In the genomic region with DNA sequence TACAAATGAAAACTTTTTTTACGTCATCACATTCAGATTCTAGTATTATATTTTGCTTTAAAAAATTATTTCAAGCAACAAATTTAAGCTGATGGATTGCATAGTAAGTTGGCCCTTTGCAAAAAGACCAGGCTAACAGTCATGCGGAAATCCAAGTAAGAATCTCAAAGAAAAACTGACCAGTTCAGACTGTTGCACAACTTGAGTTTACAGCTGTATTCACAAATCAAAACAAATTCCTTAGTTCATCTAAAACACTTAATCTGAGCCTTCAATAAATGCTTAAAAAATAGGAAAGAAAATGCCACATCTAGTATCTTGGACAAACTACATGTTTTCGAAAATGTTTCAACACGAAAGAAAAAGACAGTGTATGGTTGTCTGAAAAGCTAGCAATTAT, we compare ENCODE assay signal across 8 cellular contexts. TPM values are rescaled to one million over a fixed set of nuclear protein-coding genes. Genes with fewer than 3 reads are reported as not detected.
DNase-seq lines count a peak whose midpoint lies in the region; ATAC-seq and TF ChIP-seq lines count a peak whose summit lies in the region.

No MANE protein-coding gene starts in this region.

- peak overlapping the region; percentile 93; the same call in 1 of the 2 replicates for H2AFZ ChIP-seq in PC-9

- no peak for TF ChIP-seq CTCF in CD8-positive, alpha-beta T cell (IDR thresholded peaks at IDR 0.05)
- no peak for TF ChIP-seq CTCF in PC-9 (conservative IDR thresholded peaks at IDR 0.05)
- TF ChIP-seq CTCF in epithelial cell of proximal tubule (conservative IDR thresholded peaks at IDR 0.05; ENCODE audit: low read depth, low read length), result no peak
- no peak for TF ChIP-seq CTCF in osteocyte (IDR thresholded peaks at IDR 0.05)

- H3K4me1 Mint-ChIP-seq in CD8-positive, alpha-beta T cell (ENCODE audit: low read depth), result peaks cover 53% of the 10 kb centered on the region
- peaks cover 30% of the 10 kb centered on the region for H3K4me1 Mint-ChIP-seq in osteocyte (ENCODE audit: unreplicated experiment)

- peaks cover 32% of the 10 kb centered on the region for H3K4me1 ChIP-seq in CD8-positive, alpha-beta T cell (ENCODE audit: insufficient read depth, low read length)
- H3K4me1 ChIP-seq in PC-9 (replicated peaks; ENCODE audit: insufficient read depth), result peaks cover 10% of the 10 kb centered on the region; the same call in 1 of the 2 replicates

- H3K27me3 ChIP-seq in CD8-positive, alpha-beta T cell (ENCODE audit: insufficient read depth, low read length), result no peaks in the 10 kb centered on the region
- no peaks in the 10 kb centered on the region for H3K27me3 ChIP-seq in PC-9 (ENCODE audit: insufficient read depth, low read depth)

- peak overlapping the region; percentile 93 for H3K4me3 Mint-ChIP-seq in CD8-positive, alpha-beta T cell
- peak overlapping the region; percentile 99 for H3K4me3 Mint-ChIP-seq in osteocyte (ENCODE audit: unreplicated experiment)

- no peaks in the 10 kb centered on the region for H3K9me3 Mint-ChIP-seq in CD8-positive, alpha-beta T cell
- no peaks in the 10 kb centered on the region for H3K9me3 Mint-ChIP-seq in osteocyte (ENCODE audit: unreplicated experiment)

- H3K27me3 Mint-ChIP-seq in CD8-positive, alpha-beta T cell (ENCODE audit: low read depth), result no peaks in the 10 kb centered on the region
- H3K27me3 Mint-ChIP-seq in osteocyte (ENCODE audit: unreplicated experiment), result no peaks in the 10 kb centered on the region

- H3K4me2 ChIP-seq in PC-9, result peak overlapping the region; percentile 81

- H3K27ac ChIP-seq in CD8-positive, alpha-beta T cell (ENCODE audit: low read depth, low read length), result peak overlapping the region; percentile 98
- H3K27ac ChIP-seq in PC-9, result peak overlapping the region; percentile 86

- no peaks in the 10 kb centered on the region for H3K9me3 ChIP-seq in CD8-positive, alpha-beta T cell (ENCODE audit: low read length)
- peaks cover 4% of the 10 kb centered on the region; the same call in 1 of the 2 replicates for H3K9me3 ChIP-seq in PC-9 (ENCODE audit: insufficient read depth, low read depth)

- DNase-seq in CD8-positive, alpha-beta T cell, result no peak
- no peak for DNase-seq in PC-9
- no peak for DNase-seq in epithelial cell of proximal tubule (ENCODE audit: low read depth)
- DNase-seq in osteocyte (ENCODE audit: extremely low spot score, unreplicated experiment), result no peak
- no peak for DNase-seq in UCSD-AML1 (lab: John Stamatoyannopoulos, UW; ENCODE audit: unreplicated experiment)
- DNase-seq in activated CD4-positive, CD25-positive, alpha-beta regulatory T cell treated with anti-CD3 and anti-CD28 coated beads, Interleukin-2, amount 50 U/mL, for 72 hours, result no peak
- DNase-seq in OCI-M1 (lab: John Stamatoyannopoulos, UW), result no peak
- DNase-seq in cortex of kidney (lab: John Stamatoyannopoulos, UW), result no peak

- no TSS peak for BruUV-seq in PC-9 (replicated peaks; lab: Mats Ljungman, UMichigan)

- POLR2A ChIA-PET in CD8-positive, alpha-beta T cell (lab: Charles Lee), result interaction anchor here (1.0 to 2.4 kb wide), 3 partner anchors 25 to 329 kb away, joined by 4 to 18 read pairs (median 4); a partner anchor contains a TSS
- POLR2A ChIA-PET in PC-9 (lab: Charles Lee; ENCODE audit: unreplicated experiment), result no interaction called here

- peaks cover 8% of the 10 kb centered on the region; the same call in 1 of the 2 replicates for H3F3A ChIP-seq in PC-9 (ENCODE audit: insufficient read depth, low read depth)

- CTCF ChIA-PET in CD8-positive, alpha-beta T cell (lab: Charles Lee), result interaction anchor here (1.1 to 1.6 kb wide), 3 partner anchors 29 to 713 kb away, joined by 3 to 7 read pairs (median 4); a partner anchor contains a TSS
- CTCF ChIA-PET in PC-9 (lab: Charles Lee), result no interaction called here

- no peaks in the 10 kb centered on the region for H3K9me2 ChIP-seq in PC-9 (ENCODE audit: insufficient read depth)

- H3K36me3 Mint-ChIP-seq in CD8-positive, alpha-beta T cell, result peaks cover 64% of the 10 kb centered on the region
- H3K36me3 Mint-ChIP-seq in osteocyte (ENCODE audit: unreplicated experiment), result peaks cover 17% of the 10 kb centered on the region

- intact Hi-C loops in CD8-positive, alpha-beta T cell (cut with DNase I, micrococcal nuclease), result loop anchor here in 1 of 2 experiments (10.0 kb wide), 1 partner anchor 327 kb away; a partner anchor contains a TSS
- intact Hi-C loops in PC-9 (cut with micrococcal nuclease; ENCODE audit: unreplicated experiment), result loop anchor here (10.0 kb wide), 1 partner anchor 713 kb away; no protein-coding TSS in a partner anchor

- peaks cover 26% of the 10 kb centered on the region for H3K79me2 ChIP-seq in PC-9 (ENCODE audit: low read depth)

- peak overlapping the region; percentile 97 for H3K4me3 ChIP-seq in CD8-positive, alpha-beta T cell (ENCODE audit: low read depth, low read length)
- H3K4me3 ChIP-seq in PC-9 (peak overlapping the region; percentile 89), epithelial cell of proximal tubule (ENCODE audit: low read depth, low read length) (peak overlapping the region; percentile 96)

- H4K20me1 ChIP-seq in PC-9 (ENCODE audit: insufficient read depth), result peaks cover 4% of the 10 kb centered on the region; the same call in 1 of the 2 replicates

- peak overlapping the region; percentile 99 for H3K27ac Mint-ChIP-seq in CD8-positive, alpha-beta T cell
- H3K27ac Mint-ChIP-seq in osteocyte (ENCODE audit: unreplicated experiment), result peak overlapping the region; percentile 99

- ATAC-seq in CD8-positive, alpha-beta T cell, result no peak

- peaks cover 19% of the 10 kb centered on the region for H3K36me3 ChIP-seq in CD8-positive, alpha-beta T cell (ENCODE audit: insufficient read depth, low read length)
- H3K36me3 ChIP-seq in PC-9 (ENCODE audit: low read depth), result peaks cover 18% of the 10 kb centered on the region

RNA-seq across cellular contexts. Expression of a gene that starts 0.8 kb away (rescaled TPM):
- total RNA-seq in CD8-positive, alpha-beta T cell, result 100 to 1,000 TPM; 173 to 174 TPM
- total RNA-seq in PC-9 (2021) (28.9 and 49.9 TPM in 2 replicates), epithelial cell of proximal tubule (83.2 and 109 TPM in 2 replicates), osteocyte (32.1 and 33.2 TPM in 2 replicates)

RNA-seq across cellular contexts. Expression of a gene that starts 1.0 kb away (rescaled TPM):
- 10 to 100 TPM; 12.1 to 14.5 TPM for total RNA-seq in CD8-positive, alpha-beta T cell
- total RNA-seq in PC-9 (2021) (2.2 and 2.8 TPM in 2 replicates), epithelial cell of proximal tubule (4.7 and 8.8 TPM in 2 replicates), osteocyte (8.8 and 9.2 TPM in 2 replicates)
